1 cellular context compared by ENCODE assay signal in genomic region chr4:85784348-85784747, GRCh38.
TF ChIP-seq lines count a peak whose summit lies in the region.

No MANE protein-coding gene starts in this region.

TF ChIP-seq in endothelial cell of umbilical vein, 7 proteins besides CTCF, POLR2A, EP300 and RAD21 (continued from another document):
- TF ChIP-seq, protein P1, sequence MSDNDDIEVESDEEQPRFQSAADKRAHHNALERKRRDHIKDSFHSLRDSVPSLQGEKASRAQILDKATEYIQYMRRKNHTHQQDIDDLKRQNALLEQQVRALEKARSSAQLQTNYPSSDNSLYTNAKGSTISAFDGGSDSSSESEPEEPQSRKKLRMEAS (IDR thresholded peaks at IDR 0.05; ENCODE audit: insufficient read depth, insufficient read length) = no peak
